14 cellular contexts compared by ENCODE assay signal in genomic region chr6:75747371-75747984, GRCh38. TPM values are rescaled to one million over a fixed set of nuclear protein-coding genes. Genes with fewer than 3 reads are reported as not detected.
A peak's percentile ranks its signal among the peaks of the same experiment; 100 is the strongest.
DNase-seq lines count a peak whose midpoint lies in the region; ATAC-seq, FAIRE-seq and TF ChIP-seq lines count a peak whose summit lies in the region.
"Had no signal": no experiment of that assay in that cellular context is flagged by ENCODE, and none has a peak within 500 bp of the region (broad histone marks: within the 10 kb centered on the region; RNA-seq: fewer than 3 reads in every experiment).

No MANE protein-coding gene starts in this region.

- H3K4me2 ChIP-seq in HepG2 (ENCODE audit: low read depth, low read length) (no peak overlapping the region), SU-DHL-6 (ENCODE audit: low read depth, low read length, poor library complexity, severe bottlenecking) (peak overlapping the region; percentile 81)

- TF ChIP-seq EP300 in HepG2 (IDR thresholded peaks at IDR 0.05; ENCODE audit: low read depth in 2 of 2, low read length in 2 of 2) = no peak
- no peak for TF ChIP-seq EP300 in HepG2 (CRISPR knock-in tag; IDR thresholded peaks at IDR 0.05; ENCODE audit: borderline replicate concordance)

- CTCF ChIA-PET in HepG2 (lab: Yijun Ruan, JAX; ENCODE audit: low intra/inter-chr PET ratio, low total read pairs) = no interaction called here

- ATAC-seq in HepG2 (no peak), right lobe of liver (no peak), lung (ENCODE audit: insufficient read depth, low FRiP score) (no peak)

- in situ Hi-C loops in HepG2 (cut with HindIII; ENCODE audit: extremely low pct_ligation_motif_present, low pct_unique_long_range_greater_than_20kb) = no loop called here

- H4K20me1 ChIP-seq in HepG2 (ENCODE audit: insufficient read depth, low read length) = no peaks in the 10 kb centered on the region
- no peaks in the 10 kb centered on the region for H4K20me1 ChIP-seq in SU-DHL-6 (ENCODE audit: low read depth, low read length)

- TF ChIP-seq CTCF in HepG2 (CRISPR knock-in tag; IDR thresholded peaks at IDR 0.05) = no peak
- TF ChIP-seq CTCF in right lobe of liver (IDR thresholded peaks at IDR 0.05) = no peak
- TF ChIP-seq CTCF in SU-DHL-6 (IDR thresholded peaks at IDR 0.05; ENCODE audit: insufficient read depth, low read length, poor library complexity, severe bottlenecking) = no peak
- no peak for TF ChIP-seq CTCF in lung (IDR thresholded peaks at IDR 0.05; ENCODE audit: control extremely low read depth, extremely low read depth)

- H2AFZ ChIP-seq in HepG2 (ENCODE audit: low read length) = no peak overlapping the region
- H2AFZ ChIP-seq in SU-DHL-6 (ENCODE audit: low read depth, low read length, severe bottlenecking) = no peak overlapping the region

- DNase-seq in HepG2 (ENCODE audit: low spot score) = no peak
- DNase-seq in right lobe of liver = no peak
- peak; percentile 48 for DNase-seq in lung (ENCODE audit: low spot score)
- DNase-seq in AML-193 (lab: John Stamatoyannopoulos, UW) = no peak
- DNase-seq in NCI-H2227 (lab: John Stamatoyannopoulos, UW; ENCODE audit: unreplicated experiment) = no peak
- no peak for DNase-seq in SKM-1 treated with dmso at 0.1 percent for 144 hours (lab: John Stamatoyannopoulos, UW; ENCODE audit: unreplicated experiment)
- DNase-seq: activated CD4-positive, alpha-beta T cell treated with anti-CD3 and anti-CD28 coated beads, Interleukin-2, amount 50 U/mL, for 1 hour; activated effector memory CD4-positive, alpha-beta T cell treated with anti-CD3 and anti-CD28 coated beads, Interleukin-2, amount 50 U/mL, for 16 hours; left ventricle myocardium inferior; NCI-H2029 had no signal

- H3K36me3 ChIP-seq in HepG2 (replicated peaks in 1 of 2; ENCODE audit: control insufficient read depth in 1 of 2, insufficient read depth in 2 of 2, low read length in 2 of 2) (no peaks in the 10 kb centered on the region), right lobe of liver (no peaks in the 10 kb centered on the region), SU-DHL-6 (ENCODE audit: low read length) (no peaks in the 10 kb centered on the region), lung (ENCODE audit: control insufficient read depth in 2 of 2, insufficient read depth in 2 of 2, low read length in 2 of 2) (no peaks in the 10 kb centered on the region), urinary bladder (ENCODE audit: insufficient read depth) (no peaks in the 10 kb centered on the region)
- H3K36me3 ChIP-seq: breast epithelium, HAP-1, left ventricle myocardium inferior had no signal

- H3K9ac ChIP-seq in HepG2 (ENCODE audit: insufficient read depth, low read depth, low read length) = no peak overlapping the region
- no peak overlapping the region for H3K9ac ChIP-seq in SU-DHL-6 (ENCODE audit: low read length)

- H3K4me1 ChIP-seq in HepG2 (ENCODE audit: insufficient read depth, low read length) (peaks cover 38% of the 10 kb centered on the region), right lobe of liver (peaks cover 0 to 3% (median 0%) of the 10 kb centered on the region in 4 donors), lung (ENCODE audit: control insufficient read depth in 2 of 2, insufficient read depth in 2 of 2, low read length in 2 of 2) (no peaks in the 10 kb centered on the region), urinary bladder (ENCODE audit: insufficient read depth) (no peaks in the 10 kb centered on the region)
- H3K4me1 ChIP-seq: breast epithelium had no signal

- H3K27ac ChIP-seq in HepG2 (ENCODE audit: extremely low read length, insufficient read depth, low read length) (no peak overlapping the region), right lobe of liver (no peak overlapping the region), SU-DHL-6 (ENCODE audit: low read depth, low read length) (peak overlapping the region; percentile 80), lung (ENCODE audit: low read depth in 1 of 2, low read length in 1 of 2) (no peak overlapping the region), urinary bladder (ENCODE audit: low read depth) (peak overlapping the region; percentile 23)

- H3F3A ChIP-seq in SU-DHL-6 (ENCODE audit: insufficient read depth) = peaks cover 19% of the 10 kb centered on the region

- POLR2A ChIA-PET in HepG2 (lab: Yijun Ruan, JAX) = no interaction called here

- TF ChIP-seq RAD21 in HepG2 (CRISPR knock-in tag; IDR thresholded peaks at IDR 0.05) = no peak

- TF ChIP-seq POLR2A in HepG2 (IDR thresholded peaks at IDR 0.05; ENCODE audit: insufficient read depth in 1 of 2, low read depth in 2 of 2, low read length in 2 of 2) (no peak), right lobe of liver (IDR thresholded peaks at IDR 0.05) (no peak)

- 53% methylated on average over 4 of the region's 4 CpGs for WGBS in HepG2 (ENCODE audit: low lambda C conversion rate)
- 63% methylated on average over 4 of the region's 4 CpGs for WGBS in right lobe of liver (ENCODE audit: insufficient coverage, low coverage, low lambda C conversion rate, missing lambda C conversion rate)
- 70 to 82% methylated on average over 4 of the region's 4 CpGs for WGBS in lung, 2 donors
- WGBS in urinary bladder = 83% methylated on average over 4 of the region's 4 CpGs

- H3K79me2 ChIP-seq in HepG2 (ENCODE audit: insufficient read depth, low read length) = no peaks in the 10 kb centered on the region
- H3K79me2 ChIP-seq in SU-DHL-6 (ENCODE audit: insufficient read depth, low read length) = no peaks in the 10 kb centered on the region; the same call in 1 of the 2 replicates

- H3K4me3 ChIP-seq in HepG2 (replicated peaks in 1 of 3; ENCODE audit: insufficient read depth in 1 of 3, low read depth in 2 of 3, low read length in 3 of 3) (no peak overlapping the region), right lobe of liver (no peak overlapping the region), SU-DHL-6 (ENCODE audit: insufficient read depth, low read length, poor library complexity, severe bottlenecking) (peak overlapping the region; percentile 81), lung (no peak overlapping the region), urinary bladder (ENCODE audit: low read depth, low read length) (no peak overlapping the region)

- no peak for FAIRE-seq in HepG2 (lab: Jason Lieb, UNC)

- no peaks in the 10 kb centered on the region for H3K9me2 ChIP-seq in SU-DHL-6 (replicated peaks; ENCODE audit: insufficient read depth, low read length)

- no TSS peak for BruUV-seq in HepG2 (replicated peaks; lab: Mats Ljungman, UMichigan)

- H3K9me3 ChIP-seq in HepG2 (ENCODE audit: low read length) (no peaks in the 10 kb centered on the region), right lobe of liver (no peaks in the 10 kb centered on the region), SU-DHL-6 (ENCODE audit: insufficient read depth, low read length) (no peaks in the 10 kb centered on the region), lung (ENCODE audit: control insufficient read depth in 2 of 2, insufficient read depth in 1 of 2, low read length in 1 of 2) (no peaks in the 10 kb centered on the region)
- H3K9me3 ChIP-seq: breast epithelium, HAP-1, left ventricle myocardium inferior had no signal

- peaks cover 0 to 8% of the 10 kb centered on the region in 2 experiments; a peak in 4 of 5 replicates for H3K27me3 ChIP-seq in HepG2 (ENCODE audit: control insufficient read depth in 1 of 2, insufficient read depth in 2 of 2, low read length in 2 of 2)
- no peaks in the 10 kb centered on the region for H3K27me3 ChIP-seq in right lobe of liver
- no peaks in the 10 kb centered on the region for H3K27me3 ChIP-seq in SU-DHL-6 (ENCODE audit: low read length)
- H3K27me3 ChIP-seq in lung (ENCODE audit: control insufficient read depth, insufficient read depth) = no peaks in the 10 kb centered on the region
- H3K27me3 ChIP-seq: breast epithelium had no signal

- intact Hi-C loops in HepG2 (cut with micrococcal nuclease; ENCODE audit: unreplicated experiment) (loop anchor here (5.0 kb wide), 1 partner anchor 60 kb away; no protein-coding TSS in a partner anchor), right lobe of liver (cut with DNase I) (no loop called here)

TF ChIP-seq in HepG2, 621 proteins besides CTCF, POLR2A, EP300 and RAD21 (continues in another document):
- peak; percentile 25; the same call in 1 of the 2 replicates for TF ChIP-seq ZMYM2 (CRISPR knock-in tag; IDR thresholded peaks at IDR 0.05)
- no peak for TF ChIP-seq NCOA1 (CRISPR knock-in tag; IDR thresholded peaks at IDR 0.05)

RNA-seq across cellular contexts. Expression of gene MYO6, which starts 1.6 kb away (rescaled TPM):
- 5.4 and 13.1 TPM in 2 replicates for total RNA-seq in HepG2 (2016; rRNA removed; fragmentation: Illumina TruSeq; extraction: Trizol)
- 0.51 and 0.79 TPM in 2 replicates for total RNA-seq in HepG2 (2016; cell fraction: cytosol; rRNA removed; fragmentation: Illumina TruSeq; extraction: Trizol; ENCODE audit: low read depth)
- 5.6 and 10.9 TPM in 2 replicates for total RNA-seq in HepG2 (2016; cell fraction: insoluble cytoplasmic fraction; rRNA removed; fragmentation: Illumina TruSeq; extraction: Trizol)
- 1.4 and 1.8 TPM in 2 replicates for total RNA-seq in HepG2 (2016; cell fraction: membrane; rRNA removed; fragmentation: Illumina TruSeq; extraction: Trizol)
- 12.2 and 12.6 TPM in 2 replicates for total RNA-seq in HepG2 (2016; cell fraction: nucleus; rRNA removed; fragmentation: Illumina TruSeq; extraction: Trizol)
- polyA plus RNA-seq in HepG2 (2011; rRNA removed) = 7.5 and 9.5 TPM in 2 replicates
- polyA plus RNA-seq in HepG2 (2011; cell fraction: cytosol; rRNA removed) = 2.9 and 6.1 TPM in 2 replicates
- 13.8 and 22.1 TPM in 2 replicates for polyA plus RNA-seq in HepG2 (2011; cell fraction: nucleus; rRNA removed)
- 14.2 and 16.8 TPM in 2 replicates for polyA plus RNA-seq in HepG2 (2012)
- 0.17 and 0.19 TPM in 2 replicates for polyA plus RNA-seq in HepG2 (2016; cell fraction: cytosol; fragmentation: Illumina TruSeq; extraction: Trizol; ENCODE audit: low read depth)
- 13.2 and 14.1 TPM in 2 replicates for polyA plus RNA-seq in HepG2 (2016; cell fraction: insoluble cytoplasmic fraction; fragmentation: Illumina TruSeq; extraction: Trizol; ENCODE audit: low read depth)
- polyA plus RNA-seq in HepG2 (2016; cell fraction: membrane; fragmentation: Illumina TruSeq; extraction: Trizol; ENCODE audit: low read depth) = 0.60 and 1.2 TPM in 2 replicates
- polyA plus RNA-seq in HepG2 (2016; cell fraction: nucleus; fragmentation: Illumina TruSeq; extraction: Trizol; ENCODE audit: insufficient read depth, low read depth) = 20.2 and 22.0 TPM in 2 replicates
- polyA minus RNA-seq in HepG2 (2011; rRNA and poly(A)+ RNA removed; ENCODE audit: low replicate concordance) = 2.9 and 3.1 TPM in 2 replicates
- 4.7 and 6.7 TPM in 2 replicates for polyA minus RNA-seq in HepG2 (2011; cell fraction: cytosol; rRNA and poly(A)+ RNA removed)
- 20.7 and 33.1 TPM in 2 replicates for polyA minus RNA-seq in HepG2 (2011; cell fraction: nucleus; rRNA and poly(A)+ RNA removed)
- total RNA-seq in right lobe of liver = 10 to 100 TPM; 16.0 to 28.3 (median 18.3) TPM
- 100 to 1,000 TPM in 1 of 2 donors, 10 to 100 TPM in 1; 59.2 to 100 TPM for total RNA-seq in lung
- polyA plus RNA-seq in lung = 10 to 100 TPM; 15.6 to 44.3 TPM
- 33.2 TPM for total RNA-seq in urinary bladder
- 12.4 TPM for polyA plus RNA-seq in urinary bladder

Comparison
In these comparisons a context has a peak if more than half of its experiments do, and no peak if none do; other contexts are left out.
1. H3K27ac ChIP-seq: peak in SU-DHL-6 (single experiment) and urinary bladder (single experiment); none in HepG2 (single experiment), right lobe of liver (0 of 3) and lung (0 of 2).